Comparison of ENCODE assay signal across 19 cellular contexts in genomic region chr13:75400775-75401174, GRCh38.
DNase-seq lines count a peak whose midpoint lies in the region; ATAC-seq and TF ChIP-seq lines count a peak whose summit lies in the region.
"Had no signal": no experiment of that assay in that cellular context is flagged by ENCODE, and none has a peak within 500 bp of the region (broad histone marks: within the 10 kb centered on the region; RNA-seq: fewer than 3 reads in every experiment).

No MANE protein-coding gene starts in this region.

- H3K4me3 Mint-ChIP-seq in HFFc6: no peak overlapping the region
- H3K4me3 Mint-ChIP-seq: activated naive CD8-positive, alpha-beta T cell treated with anti-CD3 and anti-CD28 coated beads, Interleukin-2, amount 50 U/mL, for 24 hours; CD8-positive, alpha-beta memory T cell; naive thymus-derived CD4-positive, alpha-beta T cell had no signal

- peak; percentile 73 for ATAC-seq in GM19025 (IDR thresholded peaks at IDR 0.05; ENCODE audit: low read depth, unreplicated experiment)
- ATAC-seq in HG02642 (IDR thresholded peaks at IDR 0.05; ENCODE audit: poor library complexity, unreplicated experiment): peak; percentile 72
- ATAC-seq in HG03571 (IDR thresholded peaks at IDR 0.05; ENCODE audit: unreplicated experiment): peak; percentile 62
- no peak for ATAC-seq in GM19351 (IDR thresholded peaks at IDR 0.05; ENCODE audit: unreplicated experiment)
- ATAC-seq: activated naive CD8-positive, alpha-beta T cell treated with anti-CD3 and anti-CD28 coated beads, Interleukin-2, amount 50 U/mL, for 24 hours; naive thymus-derived CD4-positive, alpha-beta T cell; PC-3; SK-N-SH treated with all-trans-retinoic acid at 6 μM for 48 hours had no signal

- H3K36me3 ChIP-seq in DOHH2 (ENCODE audit: control insufficient read depth, low read length): peaks cover 29% of the 10 kb centered on the region

- H3F3A ChIP-seq in DOHH2 (ENCODE audit: control insufficient read depth, insufficient read depth): peaks cover 47% of the 10 kb centered on the region

- peaks cover 100% of the 10 kb centered on the region for H3K79me2 ChIP-seq in DOHH2 (ENCODE audit: control insufficient read depth, low read length)

- peaks cover 100% of the 10 kb centered on the region for H3K4me1 ChIP-seq in DOHH2 (ENCODE audit: control insufficient read depth, low read length)

- H3K4me2 ChIP-seq in DOHH2 (ENCODE audit: low read length): peak overlapping the region; percentile 81

- TF ChIP-seq CTCF in DOHH2 (IDR thresholded peaks at IDR 0.05; ENCODE audit: low read depth, low read length, poor library complexity, severe bottlenecking): no peak
- TF ChIP-seq CTCF in HFFc6 (IDR thresholded peaks at IDR 0.05): no peak

- H3K9me2 ChIP-seq in DOHH2 (replicated peaks; ENCODE audit: control insufficient read depth, low read length): no peaks in the 10 kb centered on the region

- DNase-seq in stimulated activated CD4-positive, alpha-beta T cell treated with anti-CD3 and anti-CD28 coated beads, Interleukin-15, amount 100 ng/mL, for 24 hours: no peak
- no peak for DNase-seq in SK-N-DZ (ENCODE audit: low spot score)
- no peak for DNase-seq in HFFc6
- DNase-seq: activated naive CD8-positive, alpha-beta T cell treated with anti-CD3 and anti-CD28 coated beads, Interleukin-2, amount 50 U/mL, for 24 hours; CD8-positive, alpha-beta memory T cell; central memory CD4-positive, alpha-beta T cell; effector memory CD4-positive, alpha-beta T cell; IMR-90; naive thymus-derived CD4-positive, alpha-beta T cell; NCI-H2081; NCI-H526 treated with DMSO at 0.1 percent for 48 hours; PC-3 had no signal

- peaks cover 6% of the 10 kb centered on the region; the same call in 1 of the 2 replicates for H3K9me3 ChIP-seq in DOHH2 (ENCODE audit: control insufficient read depth, insufficient read depth, low read length)

- H3K27ac Mint-ChIP-seq in HFFc6: no peak overlapping the region
- H3K27ac Mint-ChIP-seq: activated naive CD8-positive, alpha-beta T cell treated with anti-CD3 and anti-CD28 coated beads, Interleukin-2, amount 50 U/mL, for 24 hours; CD8-positive, alpha-beta memory T cell; naive thymus-derived CD4-positive, alpha-beta T cell; progenitor cell of endocrine pancreas had no signal

- H3K36me3 Mint-ChIP-seq in HFFc6 (ENCODE audit: low read depth): peaks cover 25% of the 10 kb centered on the region

- no peaks in the 10 kb centered on the region for H3K27me3 ChIP-seq in DOHH2 (ENCODE audit: control insufficient read depth, low read length)

- H3K4me1 Mint-ChIP-seq in HFFc6 (ENCODE audit: low read depth): peaks cover 22% of the 10 kb centered on the region
- H3K4me1 Mint-ChIP-seq: CD8-positive, alpha-beta memory T cell; naive thymus-derived CD4-positive, alpha-beta T cell had no signal

- peaks cover 25% of the 10 kb centered on the region for H3K9me3 Mint-ChIP-seq in HFFc6
- H3K9me3 Mint-ChIP-seq: activated naive CD8-positive, alpha-beta T cell treated with anti-CD3 and anti-CD28 coated beads, Interleukin-2, amount 50 U/mL, for 24 hours had no signal

- H3K4me3 ChIP-seq in DOHH2 (ENCODE audit: low read length): peak overlapping the region; percentile 40

- no peaks in the 10 kb centered on the region for H3K27me3 Mint-ChIP-seq in HFFc6 (ENCODE audit: insufficient read depth)
- H3K27me3 Mint-ChIP-seq: progenitor cell of endocrine pancreas had no signal

- H3K27ac ChIP-seq in DOHH2 (ENCODE audit: low read depth, low read length): peak overlapping the region; percentile 97

- H4K20me1 ChIP-seq in DOHH2 (ENCODE audit: control insufficient read depth, insufficient read depth, low read depth, low read length): no peaks in the 10 kb centered on the region
